ENCODE assay signal across 25 cellular contexts in the genomic region with DNA sequence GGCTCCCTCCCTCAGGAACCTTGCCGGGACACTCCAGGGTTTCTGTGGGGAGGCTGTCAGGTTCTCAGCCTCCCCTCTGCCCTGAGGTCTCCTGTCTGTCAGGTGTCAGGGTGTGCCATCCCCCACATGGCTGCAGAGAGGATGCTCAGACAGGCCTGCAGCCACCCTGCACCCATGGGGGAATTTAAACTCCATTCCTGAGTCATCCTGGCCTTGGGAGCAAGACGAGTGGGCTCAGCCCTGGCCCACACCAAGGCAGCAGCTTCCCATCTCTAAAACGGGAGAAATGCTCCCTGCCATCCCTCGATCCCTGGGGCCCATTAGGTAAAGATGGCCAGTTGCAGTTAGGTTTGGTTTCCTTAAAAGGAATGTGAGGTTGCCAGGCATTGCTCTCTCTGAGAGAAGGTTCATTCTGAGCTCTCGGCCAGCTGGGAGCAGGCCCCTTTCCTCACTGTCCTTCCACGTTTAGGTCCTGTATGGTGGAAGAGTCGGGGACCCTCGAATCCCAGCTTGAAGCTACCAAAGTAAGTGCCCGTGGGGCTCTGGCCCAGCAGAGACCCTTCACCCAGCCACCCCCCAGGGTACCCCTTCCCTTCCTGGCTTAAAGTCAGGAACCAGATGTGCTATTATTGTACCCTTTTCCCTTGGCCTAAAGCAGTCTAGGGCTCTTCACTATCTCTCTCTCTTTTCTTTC. TPM values are rescaled to one million over a fixed set of nuclear protein-coding genes. Genes with fewer than 3 reads are reported as not detected.
A peak's percentile ranks its signal among the peaks of the same experiment; 100 is the strongest.
DNase-seq lines count a peak whose midpoint lies in the region; ATAC-seq and TF ChIP-seq lines count a peak whose summit lies in the region.
"Had no signal": no experiment of that assay in that cellular context is flagged by ENCODE, and none has a peak within 500 bp of the region (broad histone marks: within the 10 kb centered on the region; RNA-seq: fewer than 3 reads in every experiment).

No MANE protein-coding gene starts in this region.

- no peak overlapping the region for H2BK15ac ChIP-seq in H9 (ENCODE audit: low read depth, low read length)

- H3K56ac ChIP-seq in H9 (ENCODE audit: insufficient read length, low read depth, low read length): no peak overlapping the region

- H2AK5ac ChIP-seq in H9 (ENCODE audit: insufficient read length, low read length): no peak overlapping the region

- no peak overlapping the region for H3K14ac ChIP-seq in H9 (ENCODE audit: insufficient read depth, low read length)

- H3K4me3 Mint-ChIP-seq in activated naive CD4-positive, alpha-beta T cell treated with anti-CD3 and anti-CD28 coated beads, Interleukin-2, amount 10 ng/mL, durations not matched to agents 7 days and 5 days: no peak overlapping the region
- no peak overlapping the region for H3K4me3 Mint-ChIP-seq in H9
- no peak overlapping the region for H3K4me3 Mint-ChIP-seq in central memory CD8-positive, alpha-beta T cell
- H3K4me3 Mint-ChIP-seq in osteocyte (ENCODE audit: unreplicated experiment): no peak overlapping the region
- H3K4me3 Mint-ChIP-seq: activated CD4-positive, alpha-beta T cell treated with anti-CD3 and anti-CD28 coated beads for 36 hours; IgD-negative memory B cell had no signal

- no peak overlapping the region for H2BK120ac ChIP-seq in H9 (ENCODE audit: low read depth, low read length, poor library complexity, severe bottlenecking)

- H3T11ph ChIP-seq in H9 (ENCODE audit: low read length): no peak overlapping the region

- no peak overlapping the region for H2BK20ac ChIP-seq in H9 (ENCODE audit: low read depth, low read length, poor library complexity, severe bottlenecking)

- no peaks in the 10 kb centered on the region for H4K20me1 ChIP-seq in H9 (ENCODE audit: control insufficient read depth, insufficient read depth, insufficient read length)

- DNase-seq in activated naive CD4-positive, alpha-beta T cell treated with anti-CD3 and anti-CD28 coated beads, Interleukin-2, amount 10 ng/mL, durations not matched to agents 7 days and 5 days: no peak
- no peak for DNase-seq in activated naive CD4-positive, alpha-beta T cell treated with anti-CD3 and anti-CD28 coated beads, Interleukin-2, amount 50 U/mL, for 16 hours
- DNase-seq in H9 (no peak), osteocyte (ENCODE audit: extremely low spot score, unreplicated experiment) (no peak), caudate nucleus (lab: John Stamatoyannopoulos, UW) (no peak), retina (no peak), UCSD-AML1 (lab: John Stamatoyannopoulos, UW; ENCODE audit: unreplicated experiment) (no peak)
- no peak for DNase-seq in central memory CD8-positive, alpha-beta T cell (ENCODE audit: low spot score in 2 of 2)
- DNase-seq: activated CD4-positive, alpha-beta T cell treated with anti-CD3 and anti-CD28 coated beads for 36 hours; activated effector memory CD4-positive, alpha-beta T cell treated with anti-CD3 and anti-CD28 coated beads, Interleukin-2, amount 50 U/mL, for 16 hours; amniotic stem cell; Calu3; effector CD4-positive, alpha-beta T cell; MG63; midbrain; NCI-H1436 treated with DMSO at 0.1 percent for 48 hours; NCI-H524; psoas muscle; stimulated activated CD4-positive, alpha-beta T cell treated with anti-CD3 and anti-CD28 coated beads, Interleukin-4, amount 100 ng/mL, for 4 hours; SW 1271; upper lobe of left lung had no signal

- TF ChIP-seq CTCF in H9 (conservative IDR thresholded peaks at IDR 0.05) (no peak), osteocyte (IDR thresholded peaks at IDR 0.05) (no peak)

- peak overlapping the region; percentile 71 for H3K27ac Mint-ChIP-seq in activated naive CD4-positive, alpha-beta T cell treated with anti-CD3 and anti-CD28 coated beads, Interleukin-2, amount 10 ng/mL, durations not matched to agents 7 days and 5 days
- H3K27ac Mint-ChIP-seq in H9 (peak overlapping the region; percentile 68 to 80 (median 74); a peak in 6 of 7 replicates), osteocyte (ENCODE audit: unreplicated experiment) (peak overlapping the region; percentile 38)
- H3K27ac Mint-ChIP-seq in central memory CD8-positive, alpha-beta T cell (ENCODE audit: low read depth): peak overlapping the region; percentile 83
- H3K27ac Mint-ChIP-seq: activated CD4-positive, alpha-beta T cell treated with anti-CD3 and anti-CD28 coated beads for 36 hours; IgD-negative memory B cell had no signal

- no peak for ATAC-seq in central memory CD8-positive, alpha-beta T cell (replicated peaks; ENCODE audit: extremely low read depth, poor library complexity, severe bottlenecking)
- ATAC-seq: activated CD4-positive, alpha-beta T cell treated with anti-CD3 and anti-CD28 coated beads for 36 hours; gastroesophageal sphincter; psoas muscle had no signal

- no peak overlapping the region for H3K23ac ChIP-seq in H9 (ENCODE audit: insufficient read length, low read depth, low read length)

- H4K8ac ChIP-seq in H9 (replicated peaks; ENCODE audit: insufficient read length, low read depth, low read length): no peak overlapping the region

- H2AFZ ChIP-seq in H9 (ENCODE audit: low read length): no peak overlapping the region

- H3K9ac ChIP-seq in H9 (ENCODE audit: extremely low read depth, insufficient read length, low read length): no peak overlapping the region
- H3K9ac ChIP-seq: BLaER1 had no signal

- no peak overlapping the region for H3K4me2 ChIP-seq in H9 (ENCODE audit: insufficient read depth, insufficient read length, low read length)
- H3K4me2 ChIP-seq: BLaER1 had no signal

- no peak overlapping the region for H4K5ac ChIP-seq in H9 (ENCODE audit: insufficient read length, low read depth, low read length)

- H2BK12ac ChIP-seq in H9 (ENCODE audit: insufficient read length, low read depth, low read length): no peak overlapping the region

- no peaks in the 10 kb centered on the region for H3K4me1 Mint-ChIP-seq in activated naive CD4-positive, alpha-beta T cell treated with anti-CD3 and anti-CD28 coated beads, Interleukin-2, amount 10 ng/mL, durations not matched to agents 7 days and 5 days
- H3K4me1 Mint-ChIP-seq in H9: peaks cover under 1 to 4% of the 10 kb centered on the region in 2 experiments; a peak in 1 of 4 replicates
- H3K4me1 Mint-ChIP-seq in central memory CD8-positive, alpha-beta T cell: peaks cover 5% of the 10 kb centered on the region
- peaks cover 16% of the 10 kb centered on the region for H3K4me1 Mint-ChIP-seq in osteocyte (ENCODE audit: unreplicated experiment)
- H3K4me1 Mint-ChIP-seq: activated CD4-positive, alpha-beta T cell treated with anti-CD3 and anti-CD28 coated beads for 36 hours; IgD-negative memory B cell had no signal

- H3K9me3 Mint-ChIP-seq in activated naive CD4-positive, alpha-beta T cell treated with anti-CD3 and anti-CD28 coated beads, Interleukin-2, amount 10 ng/mL, durations not matched to agents 7 days and 5 days: no peaks in the 10 kb centered on the region
- no peaks in the 10 kb centered on the region for H3K9me3 Mint-ChIP-seq in H9
- no peaks in the 10 kb centered on the region for H3K9me3 Mint-ChIP-seq in central memory CD8-positive, alpha-beta T cell
- no peaks in the 10 kb centered on the region for H3K9me3 Mint-ChIP-seq in osteocyte (ENCODE audit: unreplicated experiment)
- H3K9me3 Mint-ChIP-seq: IgD-negative memory B cell had no signal

- H3K23me2 ChIP-seq in H9 (ENCODE audit: insufficient read length, low read depth, low read length, poor library complexity, severe bottlenecking): no peaks in the 10 kb centered on the region

- no peak overlapping the region for H4K91ac ChIP-seq in H9 (ENCODE audit: insufficient read length, low read depth, low read length)

- peaks cover 58% of the 10 kb centered on the region for H3K36me3 Mint-ChIP-seq in activated naive CD4-positive, alpha-beta T cell treated with anti-CD3 and anti-CD28 coated beads, Interleukin-2, amount 10 ng/mL, durations not matched to agents 7 days and 5 days
- H3K36me3 Mint-ChIP-seq in H9 (ENCODE audit: insufficient read depth in 1 of 3, low read depth in 3 of 3) (peaks cover 31 to 81% (median 72%) of the 10 kb centered on the region in 3 experiments), osteocyte (ENCODE audit: unreplicated experiment) (peaks cover 58% of the 10 kb centered on the region)
- peaks cover 45% of the 10 kb centered on the region for H3K36me3 Mint-ChIP-seq in central memory CD8-positive, alpha-beta T cell (ENCODE audit: insufficient read depth)

- no peak overlapping the region for H3K4ac ChIP-seq in H9 (ENCODE audit: low read depth, low read length)

- CTCF ChIA-PET in activated naive CD4-positive, alpha-beta T cell treated with anti-CD3 and anti-CD28 coated beads, Interleukin-2, amount 10 ng/mL, durations not matched to agents 7 days and 5 days (lab: Charles Lee): no interaction called here

- H3K27ac ChIP-seq in H9 (ENCODE audit: insufficient read length, low read depth, low read length) (no peak overlapping the region), caudate nucleus (ENCODE audit: low read depth, low read length) (no peak overlapping the region)
- H3K27ac ChIP-seq: BLaER1 had no signal

- H3K27me3 Mint-ChIP-seq in activated naive CD4-positive, alpha-beta T cell treated with anti-CD3 and anti-CD28 coated beads, Interleukin-2, amount 10 ng/mL, durations not matched to agents 7 days and 5 days: no peaks in the 10 kb centered on the region
- H3K27me3 Mint-ChIP-seq in H9 (ENCODE audit: low read depth) (no peaks in the 10 kb centered on the region), osteocyte (ENCODE audit: unreplicated experiment) (no peaks in the 10 kb centered on the region)
- no peaks in the 10 kb centered on the region for H3K27me3 Mint-ChIP-seq in central memory CD8-positive, alpha-beta T cell
- H3K27me3 Mint-ChIP-seq: activated CD4-positive, alpha-beta T cell treated with anti-CD3 and anti-CD28 coated beads for 36 hours; IgD-negative memory B cell had no signal

- no CpG with 5 or more reads among the region's 9 CpGs for WGBS in H9 (ENCODE audit: extremely low coverage, insufficient read length, low lambda C conversion rate)

- H2BK5ac ChIP-seq in H9 (ENCODE audit: insufficient read length, low read length): no peak overlapping the region

- no peak overlapping the region for H3K18ac ChIP-seq in H9 (ENCODE audit: insufficient read length, low read depth, low read length)

- no peaks in the 10 kb centered on the region for H3K79me2 ChIP-seq in H9 (ENCODE audit: insufficient read depth, low read length)

- H3K27me3 ChIP-seq in H9 (ENCODE audit: insufficient read depth, low read length): no peaks in the 10 kb centered on the region
- H3K27me3 ChIP-seq: BLaER1, esophagus muscularis mucosa, gastroesophageal sphincter, MG63, upper lobe of left lung had no signal

- H3K4me1 ChIP-seq in H9 (ENCODE audit: insufficient read depth, low read length): no peaks in the 10 kb centered on the region
- H3K4me1 ChIP-seq: BLaER1 had no signal

- H3K79me1 ChIP-seq in H9 (ENCODE audit: insufficient read depth, low read depth, low read length, poor library complexity, severe bottlenecking): no peaks in the 10 kb centered on the region

- H3K9me3 ChIP-seq in H9 (ENCODE audit: control insufficient read depth, low read depth, low read length): no peaks in the 10 kb centered on the region
- H3K9me3 ChIP-seq: BLaER1, esophagus muscularis mucosa, gastroesophageal sphincter, MG63, psoas muscle, upper lobe of left lung had no signal

RNA-seq across cellular contexts. Expression of a gene that starts 26.6 kb away (rescaled TPM):
- total RNA-seq in H9 (2021): 58.6 and 62.2 TPM in 2 replicates
- total RNA-seq in osteocyte: 62.5 and 68.6 TPM in 2 replicates

RNA-seq across cellular contexts. Expression of a gene that starts 59.0 kb away (rescaled TPM):
- total RNA-seq in H9 (2021) (1,148 and 1,158 TPM in 2 replicates), osteocyte (381 and 382 TPM in 2 replicates)
